8 cellular contexts compared by ENCODE assay signal in genomic region chr6:30647039-30647801, GRCh38. TPM values are rescaled to one million over a fixed set of nuclear protein-coding genes. Genes with fewer than 3 reads are reported as not detected.
DNase-seq lines count a peak whose midpoint lies in the region; ATAC-seq and TF ChIP-seq lines count a peak whose summit lies in the region.

Gene C6orf136 (plus strand): TSS chr6:30647133. CDS start chr6:30647232, 99 bp downstream.

- TF ChIP-seq CTCF in Calu3 (IDR thresholded peaks at IDR 0.05; ENCODE audit: unreplicated experiment), result no peak
- TF ChIP-seq CTCF in OCI-LY7 (conservative IDR thresholded peaks at IDR 0.05; ENCODE audit: low read length), result no peak

- H3K4me3 ChIP-seq in OCI-LY7 (ENCODE audit: low read depth, low read length, poor library complexity, severe bottlenecking), result peak within 1 kb of the TSS; percentile 93

- H3K4me1 Mint-ChIP-seq in Calu3 (ENCODE audit: low read depth, unreplicated experiment), result peaks cover 13% of the 10 kb centered on the region

- H3K27ac Mint-ChIP-seq in Calu3 (ENCODE audit: unreplicated experiment), result peak within 1 kb of the TSS; percentile 69

- BruUV-seq in Calu3 (replicated peaks; lab: Mats Ljungman, UMichigan) (TSS peak; percentile 36), OCI-LY7 (replicated peaks; lab: Mats Ljungman, UMichigan) (no TSS peak)

- no peaks in the 10 kb centered on the region for H3K27me3 Mint-ChIP-seq in Calu3 (ENCODE audit: unreplicated experiment)

- H3K79me2 ChIP-seq in OCI-LY7 (ENCODE audit: insufficient read depth, low read depth, low read length), result peaks cover 29% of the 10 kb centered on the region; the same call in 1 of the 2 replicates

- H3K36me3 ChIP-seq in OCI-LY7 (ENCODE audit: insufficient read depth, low read length), result peaks cover 29% of the 10 kb centered on the region

- no peaks in the 10 kb centered on the region for H3K9me3 Mint-ChIP-seq in Calu3 (ENCODE audit: low read depth, unreplicated experiment)

- H2AFZ ChIP-seq in OCI-LY7 (ENCODE audit: low read length), result peak within 1 kb of the TSS; percentile 63

- peak within 1 kb of the TSS; percentile 77 for H3K27ac ChIP-seq in OCI-LY7 (ENCODE audit: low read depth, low read length, poor library complexity, severe bottlenecking)
- H3K27ac ChIP-seq in epithelial cell of prostate, result peak within 1 kb of the TSS; percentile 71

- H4K20me1 ChIP-seq in OCI-LY7 (ENCODE audit: insufficient read depth, low read length), result no peaks in the 10 kb centered on the region; the same call in 1 of the 2 replicates

- peak within 1 kb of the TSS; percentile 94 for H3K4me2 ChIP-seq in OCI-LY7 (ENCODE audit: low read length)

- H3K4me1 ChIP-seq in OCI-LY7 (ENCODE audit: insufficient read depth, low read length, poor library complexity, severe bottlenecking), result peaks cover 16% of the 10 kb centered on the region

- ATAC-seq in GM21526 (IDR thresholded peaks at IDR 0.05; ENCODE audit: low FRiP score, unreplicated experiment), result peak; percentile 56

- H3K4me3 Mint-ChIP-seq in Calu3 (ENCODE audit: low read depth, unreplicated experiment), result peak within 1 kb of the TSS; percentile 78

- intact Hi-C loops in Calu3 (cut with micrococcal nuclease; ENCODE audit: unreplicated experiment), result no loop called here
- intact Hi-C loops in OCI-LY7 (cut with micrococcal nuclease; ENCODE audit: unreplicated experiment), result loop anchor here (1.0 kb wide), 2 partner anchors 30 to 73 kb away; partner anchors contain the start of genes MRPS18B, PPP1R10 and TUBB

- POLR2A ChIA-PET in OCI-LY7 (lab: Charles Lee), result interaction anchor here (0.6 to 1.2 kb wide), 4 partner anchors 13 to 69 kb away, joined by 3 to 5 read pairs (median 3); no protein-coding TSS in a partner anchor

- H3K9me3 ChIP-seq in OCI-LY7 (ENCODE audit: low read length), result no peaks in the 10 kb centered on the region

- no peaks in the 10 kb centered on the region for H3K9me2 ChIP-seq in OCI-LY7 (ENCODE audit: insufficient read depth, low read length)

- peak; percentile 92 for DNase-seq in Calu3
- peak; percentile 63 for DNase-seq in HuH-7.5 (ENCODE audit: low spot score)
- peak; percentile 97 for DNase-seq in OCI-LY7 (ENCODE audit: low spot score)
- DNase-seq in activated T-cell treated with anti-CD3 and anti-CD28 coated beads for 4 hours, result peak; percentile 66
- peak; percentile 49 for DNase-seq in epithelial cell of prostate (ENCODE audit: low read depth, low spot score)
- peak; percentile 54 for DNase-seq in mucosa of gallbladder (ENCODE audit: low spot score)
- peak; percentile 87 for DNase-seq in stimulated activated CD8-positive, alpha-beta memory T cell treated with anti-CD3 and anti-CD28 coated beads, Interleukin-4, amount 100 ng/mL, for 48 hours

- H3K36me3 Mint-ChIP-seq in Calu3 (ENCODE audit: insufficient read depth, unreplicated experiment), result peaks cover 77% of the 10 kb centered on the region

- CTCF ChIA-PET in Calu3 (lab: Charles Lee), result interaction anchor here (0.7 to 1.0 kb wide), 4 partner anchors 30 to 84 kb away, joined by 3 to 5 read pairs (median 4); partner anchors contain the start of gene MRPS18B
- CTCF ChIA-PET in OCI-LY7 (lab: Charles Lee; ENCODE audit: unreplicated experiment), result no interaction called here

RNA-seq across cellular contexts. Expression of gene C6orf136, which starts in this region (rescaled TPM):
- total RNA-seq in Calu3 (2022), result 25.3 and 32.4 TPM in 2 replicates
- total RNA-seq in OCI-LY7 (2014; rRNA removed; shearing (Covaris generic)), result 9.1 and 14.7 TPM in 2 replicates
- total RNA-seq in OCI-LY7 (2022), result 26.7 and 29.5 TPM in 2 replicates
- total RNA-seq in mucosa of gallbladder, result 30.3 TPM

Comparison
In these comparisons a context has a peak if more than half of its experiments do, and no peak if none do; other contexts are left out.
1. Peak in every context shown above with its lines: DNase-seq, ATAC-seq, H3K4me3 ChIP-seq and H3K27ac ChIP-seq.